In the genomic region with DNA sequence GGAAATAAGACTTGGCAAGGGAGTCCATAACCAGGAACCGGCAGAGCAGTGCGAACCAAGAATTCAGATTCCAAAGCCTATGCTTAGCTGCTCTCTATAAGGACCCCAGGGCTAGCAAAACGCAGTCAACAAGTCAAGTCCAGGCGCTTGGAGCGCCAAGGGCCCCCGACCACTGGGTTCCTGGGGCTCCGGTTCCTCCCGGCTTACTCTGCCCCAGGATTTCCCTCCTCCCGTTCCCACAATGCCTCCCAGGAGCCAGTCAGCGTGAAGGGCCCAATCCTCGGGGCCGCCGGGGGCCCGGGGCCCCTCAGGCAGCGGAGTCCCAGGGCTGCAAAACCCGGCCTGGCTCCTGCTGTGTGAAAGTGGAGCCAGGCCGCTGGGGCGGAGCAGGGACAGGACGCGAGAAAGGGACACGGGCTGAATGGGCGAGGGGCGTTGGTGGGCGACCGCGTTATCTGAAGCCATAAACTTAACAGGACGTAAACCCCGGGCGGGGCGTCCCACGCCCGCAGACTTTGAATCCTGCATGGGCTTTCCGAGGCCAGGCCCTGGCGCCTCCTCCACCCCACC, we compare ENCODE assay signal across 7 cellular contexts. TPM values are rescaled to one million over a fixed set of nuclear protein-coding genes. Genes with fewer than 3 reads are reported as not detected.
DNase-seq lines count a peak whose midpoint lies in the region; ATAC-seq and FAIRE-seq lines count a peak whose summit lies in the region.

No MANE protein-coding gene starts in this region.

- no peak for FAIRE-seq in GM19239 (lab: Jason Lieb, UNC)

- DNase-seq in GM19239 (ENCODE audit: insufficient read length, low spot score) (peak; percentile 52), NCI-H1105 (lab: John Stamatoyannopoulos, UW) (peak; percentile 74), dermis blood vessel endothelial cell (peak; percentile 89), left lobe of liver (ENCODE audit: low spot score) (no peak)
- DNase-seq in activated CD4-positive, alpha-beta T cell treated with anti-CD3 and anti-CD28 coated beads for 24 hours (ENCODE audit: low read depth in 2 of 2), result peak; percentile 44 to 46
- peak; percentile 12 to 48 (median 37) for DNase-seq in stimulated activated CD4-positive, alpha-beta T cell treated with anti-CD3 and anti-CD28 coated beads, Interleukin-1b, Interleukin-23, amount 100 ng/mL, for 24 hours (ENCODE audit: low read depth in 4 of 4, low spot score in 1 of 4)

- peak; percentile 39 for ATAC-seq in left lobe of liver
- ATAC-seq in GM19455 (IDR thresholded peaks at IDR 0.05; ENCODE audit: unreplicated experiment), result no peak

RNA-seq across cellular contexts. Expression of a gene that starts 1.5 kb away (rescaled TPM):
- 9.5 and 11.9 TPM in 2 replicates for total RNA-seq in dermis blood vessel endothelial cell
- total RNA-seq in left lobe of liver, result 235 TPM

RNA-seq across cellular contexts. Expression of a gene that starts 45.5 kb away (rescaled TPM):
- total RNA-seq in dermis blood vessel endothelial cell (257 and 322 TPM in 2 replicates), left lobe of liver (194 TPM)

RNA-seq across cellular contexts. Expression of a gene that starts 54.6 kb away (rescaled TPM):
- total RNA-seq in dermis blood vessel endothelial cell (not detected in 2 replicates), left lobe of liver (not detected)

Comparison
In these comparisons a context has a peak if more than half of its experiments do, and no peak if none do; other contexts are left out.
1. RNA of a gene that starts 1.5 kb away (total RNA-seq): 235 TPM in left lobe of liver (single experiment); 9.5 to 11.9 TPM in dermis blood vessel endothelial cell; every median in the first group is over 10 times any median in the second.